In genomic region chr4:173498023-173498422, GRCh38 we compare ENCODE assay signal across 1 cellular context.
TF ChIP-seq lines count a peak whose summit lies in the region.

No MANE protein-coding gene starts in this region.

TF ChIP-seq in GM12878, 131 proteins besides CTCF, POLR2A, EP300 and RAD21:
- TF ChIP-seq IRF4 (IDR thresholded peaks at IDR 0.05; ENCODE audit: low read depth, low read length), result peak; percentile 46; the same call in 1 of the 2 replicates
- TF ChIP-seq ZBTB11 (CRISPR knock-in tag; IDR thresholded peaks at IDR 0.05), result no peak
- peak; percentile 94 for TF ChIP-seq SPI1 (IDR thresholded peaks at IDR 0.05; ENCODE audit: borderline replicate concordance, insufficient read depth, low read depth, low read length)
- no peak for TF ChIP-seq CBX5 (IDR thresholded peaks at IDR 0.05; ENCODE audit: low read depth)
